In the genomic region with DNA sequence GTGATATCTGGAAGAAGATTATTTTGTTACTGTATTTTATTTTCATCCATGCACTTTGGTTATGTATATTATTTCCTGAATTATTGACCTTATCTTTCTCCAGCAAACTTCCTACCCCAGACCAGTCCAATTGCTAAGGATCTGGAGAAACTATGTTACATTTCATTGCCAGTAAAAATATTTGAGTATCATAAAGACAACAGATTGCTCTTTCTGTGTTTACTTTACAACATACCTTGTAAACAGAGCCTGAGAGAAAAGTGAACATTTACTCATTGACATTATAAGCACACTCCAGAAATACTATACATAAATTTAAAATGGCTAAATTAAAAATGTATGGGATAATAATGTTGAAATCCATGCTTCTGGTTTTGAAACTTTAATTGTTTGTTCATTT, we compare ENCODE assay signal across 26 cellular contexts.
"Had no signal": no experiment of that assay in that cellular context is flagged by ENCODE, and none has a peak within 500 bp of the region (broad histone marks: within the 10 kb centered on the region; RNA-seq: fewer than 3 reads in every experiment).

No MANE protein-coding gene starts in this region.

- H3K36me3 ChIP-seq: brain microvascular endothelial cell, Peyer's patch, SJSA1 had no signal

- DNase-seq: activated CD4-positive, alpha-beta memory T cell treated with anti-CD3 and anti-CD28 coated beads, Interleukin-2, amount 10 ng/mL, durations not matched to agents 7 days and 5 days; activated CD4-positive, alpha-beta T cell treated with anti-CD3 and anti-CD28 coated beads for 1 hour; activated CD4-positive, alpha-beta T cell treated with anti-CD3 and anti-CD28 coated beads, Interleukin-2, amount 10 ng/mL, durations not matched to agents 7 days and 5 days; activated gamma-delta T cell; activated naive CD4-positive, alpha-beta T cell treated with anti-CD3 and anti-CD28 coated beads for 36 hours; activated T-cell treated with anti-CD3 and anti-CD28 coated beads for 4 hours; activated T-cell treated with anti-CD3 and anti-CD28 coated beads, Interleukin-2, amount 50 U/mL, for 48 hours; amygdala; brain microvascular endothelial cell; cerebellar nuclear complex; NCI-H2107; NCI-H2171 treated with DMSO at 0.1 percent for 48 hours; NCI-H226; NCI-H510A; NCI-H526 treated with DMSO at 0.1 percent for 48 hours; NK-92 treated with Interleukin-12 subunit alpha and Interleukin-12 subunit beta, amount 100 ng/mL, for 24 hours; OCI-M1; Peyer's patch; Right ventricle myocardium superior; SW 1271 had no signal

- H3K27ac ChIP-seq: brain microvascular endothelial cell, KMS-11, Peyer's patch, RWPE1, SJSA1 had no signal

- ATAC-seq: activated T-helper 17 cell treated with anti-CD3 and anti-CD28 coated beads, Interleukin-2, amount 50 U/mL, for 72 hours; SK-N-SH treated with all-trans-retinoic acid at 6 μM for 48 hours; WTC11 had no signal

- H3K4me3 ChIP-seq: Peyer's patch, SJSA1 had no signal

- H3K27me3 ChIP-seq: brain microvascular endothelial cell, Peyer's patch had no signal

- H3K9me3 ChIP-seq: Peyer's patch, SJSA1 had no signal

- H3K4me1 ChIP-seq: Peyer's patch, SJSA1 had no signal
